In the genomic region with DNA sequence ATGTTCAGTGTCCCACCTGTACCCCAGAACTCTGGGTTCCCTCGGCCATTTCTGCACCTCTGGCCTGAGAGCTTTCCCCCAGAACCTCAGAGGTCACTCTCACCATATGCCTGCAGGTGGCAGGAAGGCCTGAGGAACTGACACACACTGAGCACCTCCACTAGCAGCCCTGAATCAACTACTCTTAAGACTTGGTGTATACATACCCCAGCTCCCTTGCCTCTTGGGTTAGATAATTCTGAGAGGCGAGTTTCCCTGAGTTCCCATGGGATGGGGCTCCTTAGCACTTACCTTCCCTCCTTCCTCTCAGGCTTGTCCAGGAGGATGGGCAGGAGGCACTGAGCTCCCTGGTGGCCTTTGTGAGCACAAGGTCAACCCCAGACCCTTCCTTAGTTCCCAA, we compare ENCODE assay signal across 21 cellular contexts.
"Had no signal": no experiment of that assay in that cellular context is flagged by ENCODE, and none has a peak within 500 bp of the region (broad histone marks: within the 10 kb centered on the region; RNA-seq: fewer than 3 reads in every experiment).

No MANE protein-coding gene starts in this region.

- H3K9ac ChIP-seq: parathyroid adenoma had no signal

- H3K79me2 ChIP-seq: parathyroid adenoma had no signal

- H3K36me3 ChIP-seq: gastroesophageal sphincter, heart right ventricle, right lobe of liver, stomach, tibial artery, upper lobe of left lung had no signal

- H3K27me3 ChIP-seq: dorsolateral prefrontal cortex, gastroesophageal sphincter, right lobe of liver had no signal

- H3K9me3 ChIP-seq: gastroesophageal sphincter, heart right ventricle, mucosa of descending colon, right lobe of liver, stomach, tibial artery, upper lobe of left lung had no signal

- H3K4me3 ChIP-seq: dorsolateral prefrontal cortex, gastroesophageal sphincter, heart right ventricle, lung, mucosa of descending colon, right lobe of liver, stomach, tibial artery, upper lobe of left lung had no signal

- DNase-seq: dorsolateral prefrontal cortex; effector CD4-positive, alpha-beta T cell; foreskin fibroblast; heart right ventricle; hypothalamus; mucosa of descending colon; naive B cell; right lobe of liver; stimulated activated CD4-positive, alpha-beta T cell treated with anti-CD3 and anti-CD28 coated beads, Interleukin-2, amount 100 ng/mL, for 24 hours; stimulated activated CD4-positive, alpha-beta T cell treated with anti-CD3 and anti-CD28 coated beads, Interleukin-4, amount 100 ng/mL, for 24 hours; stimulated activated naive CD4-positive, alpha-beta T cell treated with Interleukin-2 at 50 U/mL for 16 hours; stomach; upper lobe of left lung had no signal

- H3K4me1 ChIP-seq: parathyroid adenoma had no signal

- H3K27ac ChIP-seq: epithelial cell of prostate, gastroesophageal sphincter, heart right ventricle, parathyroid adenoma, right lobe of liver, tibial artery, upper lobe of left lung had no signal

- ATAC-seq: esophagus mucosa; gastroesophageal sphincter; heart right ventricle; mucosa of descending colon; natural killer cell treated with Interleukin-12 subunit alpha and Interleukin-12 subunit beta and Interleukin-15 and Interleukin-18, amount 100 ng/mL, for 72 hours; right lobe of liver; stimulated activated effector memory CD8-positive, alpha-beta T cell treated with anti-CD3 and anti-CD28 coated beads, Interleukin-12 subunit alpha, Interleukin-12 subunit beta, amount 100 ng/mL, for 72 hours had no signal
